Comparison of ENCODE assay signal across 1 cellular context in the genomic region with DNA sequence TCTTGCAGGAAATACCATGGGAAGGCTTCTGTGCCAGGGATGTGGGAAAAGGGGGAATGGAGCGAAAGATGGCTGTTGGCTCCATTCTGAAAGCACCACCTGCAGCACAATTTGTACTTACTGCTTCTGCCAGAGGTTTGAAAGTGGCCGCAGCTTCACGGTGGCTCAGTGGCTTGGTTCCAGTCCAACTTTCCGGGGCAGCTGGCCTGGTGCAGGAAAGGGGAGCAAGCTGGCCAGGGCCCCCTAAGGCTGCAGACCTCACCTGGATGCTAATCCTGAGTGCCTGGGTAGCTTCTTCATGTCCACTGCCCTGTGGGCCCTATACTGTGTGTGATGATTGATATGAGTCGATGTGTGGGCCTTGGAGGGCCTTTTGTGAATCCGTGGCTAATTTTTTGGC.
TF ChIP-seq lines count a peak whose summit lies in the region.

No MANE protein-coding gene starts in this region.

TF ChIP-seq in H1, 55 proteins besides CTCF, POLR2A, EP300 and RAD21 (continued from another document):
- TF ChIP-seq, protein P1, sequence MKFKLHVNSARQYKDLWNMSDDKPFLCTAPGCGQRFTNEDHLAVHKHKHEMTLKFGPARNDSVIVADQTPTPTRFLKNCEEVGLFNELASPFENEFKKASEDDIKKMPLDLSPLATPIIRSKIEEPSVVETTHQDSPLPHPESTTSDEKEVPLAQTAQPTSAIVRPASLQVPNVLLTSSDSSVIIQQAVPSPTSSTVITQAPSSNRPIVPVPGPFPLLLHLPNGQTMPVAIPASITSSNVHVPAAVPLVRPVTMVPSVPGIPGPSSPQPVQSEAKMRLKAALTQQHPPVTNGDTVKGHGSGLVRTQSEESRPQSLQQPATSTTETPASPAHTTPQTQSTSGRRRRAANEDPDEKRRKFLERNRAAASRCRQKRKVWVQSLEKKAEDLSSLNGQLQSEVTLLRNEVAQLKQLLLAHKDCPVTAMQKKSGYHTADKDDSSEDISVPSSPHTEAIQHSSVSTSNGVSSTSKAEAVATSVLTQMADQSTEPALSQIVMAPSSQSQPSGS (IDR thresholded peaks at IDR 0.05; ENCODE audit: low read length) = no peak
- TF ChIP-seq MAFK (IDR thresholded peaks at IDR 0.05; ENCODE audit: low read depth, low read length) = no peak
- no peak for TF ChIP-seq POLR2AphosphoS5 (IDR thresholded peaks at IDR 0.05; ENCODE audit: low read depth, low read length)
- TF ChIP-seq HDAC6 (IDR thresholded peaks at IDR 0.05; ENCODE audit: low read depth, low read length) = no peak
- no peak for TF ChIP-seq SRF (IDR thresholded peaks at IDR 0.05; ENCODE audit: low read depth, low read length)
- TF ChIP-seq CHD1 (IDR thresholded peaks at IDR 0.05; ENCODE audit: low read depth, low read length) = no peak
- TF ChIP-seq SP4 (IDR thresholded peaks at IDR 0.05; ENCODE audit: low read length) = no peak
- no peak for TF ChIP-seq SP2 (IDR thresholded peaks at IDR 0.05; ENCODE audit: low read length)
- no peak for TF ChIP-seq CBX5 (IDR thresholded peaks at IDR 0.05; ENCODE audit: low read depth, low read length)
- TF ChIP-seq FOSL1 (IDR thresholded peaks at IDR 0.05; ENCODE audit: insufficient read depth, low read depth, low read length) = no peak
- TF ChIP-seq CBX8 (IDR thresholded peaks at IDR 0.05; ENCODE audit: borderline replicate concordance, low read depth, low read length) = no peak
- TF ChIP-seq HDAC2 (IDR thresholded peaks at IDR 0.05; ENCODE audit: borderline replicate concordance in 1 of 2, low read depth in 2 of 2, low read length in 2 of 2) = no peak
- no peak for TF ChIP-seq GABPA (IDR thresholded peaks at IDR 0.05; ENCODE audit: borderline replicate concordance, insufficient read depth, low read length)
- TF ChIP-seq RXRA (IDR thresholded peaks at IDR 0.05; ENCODE audit: insufficient read depth, low read depth, low read length) = no peak
TF ChIP-seq in H1: peak in this region for 0.
